ENCODE assay signal across 8 cellular contexts in genomic region chr7:49001610-49002033, GRCh38.
DNase-seq lines count a peak whose midpoint lies in the region; ATAC-seq and TF ChIP-seq lines count a peak whose summit lies in the region.

No MANE protein-coding gene starts in this region.

- DNase-seq in activated CD4-positive, alpha-beta T cell treated with anti-CD3 and anti-CD28 coated beads, Interleukin-2, amount 10 ng/mL, durations not matched to agents 7 days and 5 days, result peak; percentile 39
- DNase-seq in activated CD4-positive, alpha-beta T cell treated with anti-CD3 and anti-CD28 coated beads for 4 hours, result no peak
- DNase-seq in RPMI7951 (ENCODE audit: low read depth) (peak; percentile 42), fibroblast of pulmonary artery (ENCODE audit: low read depth) (peak; percentile 0)
- DNase-seq in stimulated activated naive B cell treated with anti-CD40 and anti-IgM and Interleukin-4, amounts not matched to agents 10 μg/mL and 1 μg/mL and 100 μg/mL, for 72 hours, result peak; percentile 1
- no peak for DNase-seq in CD8-positive, alpha-beta T cell

- CTCF ChIA-PET in activated CD4-positive, alpha-beta T cell treated with anti-CD3 and anti-CD28 coated beads, Interleukin-2, amount 10 ng/mL, durations not matched to agents 7 days and 5 days (lab: Charles Lee), result interaction anchor here (0.6 kb wide), 1 partner anchor 130 kb away, joined by 3 read pairs; no protein-coding TSS in a partner anchor
- CTCF ChIA-PET in CD8-positive, alpha-beta T cell (lab: Charles Lee), result interaction anchor here (1.3 kb wide), 1 partner anchor 10 kb away, joined by 3 read pairs; no protein-coding TSS in a partner anchor

- H3K4me3 Mint-ChIP-seq in activated CD4-positive, alpha-beta T cell treated with anti-CD3 and anti-CD28 coated beads, Interleukin-2, amount 10 ng/mL, durations not matched to agents 7 days and 5 days, result no peak overlapping the region
- H3K4me3 Mint-ChIP-seq in stimulated activated naive B cell treated with anti-CD40 and anti-IgM and Interleukin-4, amounts not matched to agents 10 μg/mL and 1 μg/mL and 100 μg/mL, for 72 hours, result no peak overlapping the region
- H3K4me3 Mint-ChIP-seq in CD8-positive, alpha-beta T cell, result no peak overlapping the region

- intact Hi-C loops in CD8-positive, alpha-beta T cell (cut with DNase I, micrococcal nuclease), result no loop called here

- H3K27ac Mint-ChIP-seq in activated CD4-positive, alpha-beta T cell treated with anti-CD3 and anti-CD28 coated beads, Interleukin-2, amount 10 ng/mL, durations not matched to agents 7 days and 5 days, result no peak overlapping the region
- no peak overlapping the region for H3K27ac Mint-ChIP-seq in stimulated activated naive B cell treated with anti-CD40 and anti-IgM and Interleukin-4, amounts not matched to agents 10 μg/mL and 1 μg/mL and 100 μg/mL, for 72 hours
- no peak overlapping the region for H3K27ac Mint-ChIP-seq in CD8-positive, alpha-beta T cell

- no peak overlapping the region for H3K27ac ChIP-seq in CD8-positive, alpha-beta T cell (ENCODE audit: low read depth, low read length)

- H3K9me3 ChIP-seq in CD8-positive, alpha-beta T cell (ENCODE audit: low read length), result no peaks in the 10 kb centered on the region

- ATAC-seq in GM21526 (IDR thresholded peaks at IDR 0.05; ENCODE audit: low FRiP score, unreplicated experiment) (peak; percentile 98), HG03520 (IDR thresholded peaks at IDR 0.05; ENCODE audit: unreplicated experiment) (peak; percentile 99)
- peak; percentile 71 to 75 for ATAC-seq in stimulated activated naive B cell treated with anti-CD40 and anti-IgM and Interleukin-4, amounts not matched to agents 10 μg/mL and 1 μg/mL and 100 μg/mL, for 72 hours (replicated peaks)
- ATAC-seq in CD8-positive, alpha-beta T cell, result no peak

- no peaks in the 10 kb centered on the region for H3K4me1 Mint-ChIP-seq in activated CD4-positive, alpha-beta T cell treated with anti-CD3 and anti-CD28 coated beads, Interleukin-2, amount 10 ng/mL, durations not matched to agents 7 days and 5 days
- no peaks in the 10 kb centered on the region for H3K4me1 Mint-ChIP-seq in stimulated activated naive B cell treated with anti-CD40 and anti-IgM and Interleukin-4, amounts not matched to agents 10 μg/mL and 1 μg/mL and 100 μg/mL, for 72 hours
- H3K4me1 Mint-ChIP-seq in CD8-positive, alpha-beta T cell (ENCODE audit: low read depth), result no peaks in the 10 kb centered on the region

- no peak overlapping the region for H3K4me3 ChIP-seq in fibroblast of pulmonary artery (replicated peaks; ENCODE audit: low read depth, low read length)
- H3K4me3 ChIP-seq in CD8-positive, alpha-beta T cell (ENCODE audit: low read depth, low read length), result no peak overlapping the region

- H3K9me3 Mint-ChIP-seq in activated CD4-positive, alpha-beta T cell treated with anti-CD3 and anti-CD28 coated beads, Interleukin-2, amount 10 ng/mL, durations not matched to agents 7 days and 5 days, result peaks cover 6% of the 10 kb centered on the region
- peaks cover 4 to 7% of the 10 kb centered on the region in 2 donors for H3K9me3 Mint-ChIP-seq in stimulated activated naive B cell treated with anti-CD40 and anti-IgM and Interleukin-4, amounts not matched to agents 10 μg/mL and 1 μg/mL and 100 μg/mL, for 72 hours
- peaks cover 5% of the 10 kb centered on the region for H3K9me3 Mint-ChIP-seq in CD8-positive, alpha-beta T cell

- H3K27me3 ChIP-seq in CD8-positive, alpha-beta T cell (ENCODE audit: insufficient read depth, low read length), result no peaks in the 10 kb centered on the region

- H3K36me3 Mint-ChIP-seq in activated CD4-positive, alpha-beta T cell treated with anti-CD3 and anti-CD28 coated beads, Interleukin-2, amount 10 ng/mL, durations not matched to agents 7 days and 5 days (ENCODE audit: low read depth), result no peaks in the 10 kb centered on the region
- no peaks in the 10 kb centered on the region for H3K36me3 Mint-ChIP-seq in stimulated activated naive B cell treated with anti-CD40 and anti-IgM and Interleukin-4, amounts not matched to agents 10 μg/mL and 1 μg/mL and 100 μg/mL, for 72 hours
- no peaks in the 10 kb centered on the region for H3K36me3 Mint-ChIP-seq in CD8-positive, alpha-beta T cell

- no peaks in the 10 kb centered on the region for H3K27me3 Mint-ChIP-seq in activated CD4-positive, alpha-beta T cell treated with anti-CD3 and anti-CD28 coated beads, Interleukin-2, amount 10 ng/mL, durations not matched to agents 7 days and 5 days
- H3K27me3 Mint-ChIP-seq in stimulated activated naive B cell treated with anti-CD40 and anti-IgM and Interleukin-4, amounts not matched to agents 10 μg/mL and 1 μg/mL and 100 μg/mL, for 72 hours, result no peaks in the 10 kb centered on the region
- no peaks in the 10 kb centered on the region for H3K27me3 Mint-ChIP-seq in CD8-positive, alpha-beta T cell (ENCODE audit: low read depth)

- no peaks in the 10 kb centered on the region for H3K4me1 ChIP-seq in CD8-positive, alpha-beta T cell (ENCODE audit: insufficient read depth, low read length)

- TF ChIP-seq CTCF in fibroblast of pulmonary artery (IDR thresholded peaks at IDR 0.05; ENCODE audit: low read length, missing control alignments), result peak; percentile 16
- no peak for TF ChIP-seq CTCF in CD8-positive, alpha-beta T cell (IDR thresholded peaks at IDR 0.05)

- H3K36me3 ChIP-seq in CD8-positive, alpha-beta T cell (ENCODE audit: insufficient read depth, low read length), result no peaks in the 10 kb centered on the region

- POLR2A ChIA-PET in activated CD4-positive, alpha-beta T cell treated with anti-CD3 and anti-CD28 coated beads, Interleukin-2, amount 10 ng/mL, durations not matched to agents 7 days and 5 days (lab: Charles Lee), result no interaction called here
- POLR2A ChIA-PET in CD8-positive, alpha-beta T cell (lab: Charles Lee), result no interaction called here

Comparison
In these comparisons a context has a peak if more than half of its experiments do, and no peak if none do; other contexts are left out.
1. DNase-seq: peak in activated CD4-positive, alpha-beta T cell treated with anti-CD3 and anti-CD28 coated beads, Interleukin-2, amount 10 ng/mL, durations not matched to agents 7 days and 5 days (single experiment), RPMI7951 (single experiment), fibroblast of pulmonary artery (single experiment) and stimulated activated naive B cell treated with anti-CD40 and anti-IgM and Interleukin-4, amounts not matched to agents 10 μg/mL and 1 μg/mL and 100 μg/mL, for 72 hours (single experiment); none in activated CD4-positive, alpha-beta T cell treated with anti-CD3 and anti-CD28 coated beads for 4 hours (0 of 2) and CD8-positive, alpha-beta T cell (0 of 7).